Comparison of ENCODE assay signal across 16 cellular contexts in genomic region chr1:111542187-111542586, GRCh38. TPM values are rescaled to one million over a fixed set of nuclear protein-coding genes. Genes with fewer than 3 reads are reported as not detected.
DNase-seq lines count a peak whose midpoint lies in the region; ATAC-seq and TF ChIP-seq lines count a peak whose summit lies in the region.
"Had no signal": no experiment of that assay in that cellular context is flagged by ENCODE, and none has a peak within 500 bp of the region (broad histone marks: within the 10 kb centered on the region; RNA-seq: fewer than 3 reads in every experiment).

No MANE protein-coding gene starts in this region.

- H3K9me3 ChIP-seq in HCT116 (ENCODE audit: control insufficient read depth in 1 of 2, insufficient read depth in 1 of 2, low read depth in 1 of 2, low read length in 2 of 2) (no peaks in the 10 kb centered on the region), SJSA1 (replicated peaks) (no peaks in the 10 kb centered on the region), iPS-20b (ENCODE audit: insufficient read depth, low read depth, low read length) (no peaks in the 10 kb centered on the region), transverse colon (no peaks in the 10 kb centered on the region)
- H3K9me3 ChIP-seq: suprapubic skin had no signal

- H3K4me1 ChIP-seq in HCT116 (ENCODE audit: control insufficient read depth in 1 of 2, insufficient read depth in 2 of 2, low read length in 2 of 2) (peaks cover 0 to 19% of the 10 kb centered on the region in 2 experiments; a peak in 2 of 4 replicates), SJSA1 (replicated peaks) (peaks cover 56% of the 10 kb centered on the region), iPS-20b (ENCODE audit: insufficient read depth, low read length) (peaks cover 26% of the 10 kb centered on the region), transverse colon (peaks cover 0 to 7% (median 3%) of the 10 kb centered on the region in 4 donors)
- H3K4me1 ChIP-seq: suprapubic skin had no signal

- no peaks in the 10 kb centered on the region for H3K9me2 ChIP-seq in HCT116 (ENCODE audit: insufficient read depth)

- H3K9ac ChIP-seq in HCT116 (ENCODE audit: low read length) (no peak overlapping the region), iPS-20b (ENCODE audit: low read depth, low read length) (no peak overlapping the region)

- H3K27me3 ChIP-seq in HCT116 (ENCODE audit: insufficient read depth, low read length) (no peaks in the 10 kb centered on the region), SJSA1 (replicated peaks) (no peaks in the 10 kb centered on the region), iPS-20b (ENCODE audit: insufficient read depth, low read length) (peaks cover 8% of the 10 kb centered on the region; the same call in 1 of the 2 replicates), transverse colon (no peaks in the 10 kb centered on the region)
- H3K27me3 ChIP-seq: cardiac muscle cell, hepatocyte, suprapubic skin had no signal

- no peaks in the 10 kb centered on the region for H3K79me2 ChIP-seq in HCT116 (ENCODE audit: insufficient read depth, low read length)
- H3K79me2 ChIP-seq: hepatocyte had no signal

- TF ChIP-seq CTCF in HCT116 (IDR thresholded peaks at IDR 0.05 in 2 of 3, conservative IDR thresholded peaks at IDR 0.05 in 1 of 3; ENCODE audit: borderline replicate concordance in 1 of 3, insufficient read depth in 1 of 3, low read depth in 2 of 3, low read length in 2 of 3) (no peak), transverse colon (IDR thresholded peaks at IDR 0.05) (no peak)

- RAD21 ChIA-PET in HCT116 (lab: Charles Lee; ENCODE audit: low non-redundant PET in 1 of 2, low total read pairs in 2 of 2, uncharacterized antibody in 2 of 2, unreplicated experiment in 2 of 2), result interaction anchor here in 1 of 2 experiments (0.6 kb wide), 1 partner anchor 78 kb away, joined by 4 read pairs; no protein-coding TSS in a partner anchor

- H3K36me3 ChIP-seq in HCT116 (ENCODE audit: control insufficient read depth in 1 of 2, insufficient read depth in 2 of 2, low read length in 2 of 2) (no peaks in the 10 kb centered on the region), SJSA1 (no peaks in the 10 kb centered on the region), iPS-20b (ENCODE audit: insufficient read depth, low read depth, low read length) (no peaks in the 10 kb centered on the region), transverse colon (no peaks in the 10 kb centered on the region)
- H3K36me3 ChIP-seq: cardiac muscle cell, suprapubic skin had no signal

- intact Hi-C loops in HCT116 (cut with micrococcal nuclease), result no loop called here
- intact Hi-C loops in transverse colon (cut with DNase I; ENCODE audit: low total_unique reads), result no loop called here

- DNase-seq in HCT116 (ENCODE audit: low read depth, low spot score) (no peak), SJSA1 (ENCODE audit: low read depth in 1 of 2, low spot score in 2 of 2) (peak in 1 of 2 experiments; percentile 61), transverse colon (no peak), OCI-M1 (lab: John Stamatoyannopoulos, UW) (no peak), SIG-M5 (lab: John Stamatoyannopoulos, UW) (no peak)
- DNase-seq: activated CD4-positive, alpha-beta T cell treated with anti-CD3 and anti-CD28 coated beads for 36 hours; activated effector memory CD4-positive, alpha-beta T cell treated with Interleukin-2 at 50 U/mL for 16 hours; NCI-H2029 treated with DMSO at 0.1 percent for 48 hours; stimulated activated CD4-positive, alpha-beta T cell treated with anti-CD3 and anti-CD28 coated beads, Interleukin-12 subunit alpha, Interleukin-12 subunit beta, amount 100 ng/mL, for 4 hours had no signal

- no TSS peak for BruUV-seq in HCT116 (replicated peaks; lab: Mats Ljungman, UMichigan)

- 76 to 87% methylated on average over 13 to 14 of the region's 14 CpGs for WGBS in transverse colon (ENCODE audit: low coverage in 1 of 2), 2 donors

- POLR2A ChIA-PET in HCT116 (lab: Charles Lee), result no interaction called here

- H3K4me2 ChIP-seq in HCT116 (ENCODE audit: low read length), result peak overlapping the region; percentile 48

- in situ Hi-C loops in transverse colon (cut with MboI; ENCODE audit: low pct_ligation_motif_present in 1 of 4, low pct_unique_long_range_greater_than_20kb in 1 of 4, low sequenced_read_pairs in 3 of 4), result no loop called here

- CTCF ChIA-PET in HCT116 (lab: Charles Lee), result interaction anchor here (0.6 kb wide), 1 partner anchor 34 kb away, joined by 4 read pairs; no protein-coding TSS in a partner anchor

- H4K20me1 ChIP-seq in HCT116 (ENCODE audit: insufficient read depth), result no peaks in the 10 kb centered on the region

- H3K4me3 ChIP-seq in HCT116 (replicated peaks in 1 of 2; ENCODE audit: low read depth in 1 of 2, low read length in 2 of 2) (no peak overlapping the region), SJSA1 (peak overlapping the region; percentile 37), iPS-20b (ENCODE audit: low read length) (peak overlapping the region; percentile 23; the same call in 1 of the 2 replicates), transverse colon (no peak overlapping the region)
- H3K4me3 ChIP-seq: cardiac muscle cell, hepatocyte, suprapubic skin had no signal

- no peak for TF ChIP-seq RAD21 in HCT116 (IDR thresholded peaks at IDR 0.05; ENCODE audit: low read depth)

- ATAC-seq in HCT116 (peak; percentile 34; the same call in 1 of the 2 replicates), GM21723 (IDR thresholded peaks at IDR 0.05; ENCODE audit: unreplicated experiment) (no peak)
- ATAC-seq: activated CD4-positive, alpha-beta T cell treated with anti-CD3 and anti-CD28 coated beads for 36 hours had no signal

- no peak for TF ChIP-seq EP300 in transverse colon (IDR thresholded peaks at IDR 0.05; ENCODE audit: low read depth)

- peak overlapping the region; percentile 65 for H2AFZ ChIP-seq in HCT116 (ENCODE audit: low read depth, low read length, poor library complexity, severe bottlenecking)
- H2AFZ ChIP-seq: hepatocyte had no signal

- TF ChIP-seq POLR2A in HCT116 (IDR thresholded peaks at IDR 0.05; ENCODE audit: borderline replicate concordance, extremely low read depth, insufficient read depth, insufficient read length), result no peak
- TF ChIP-seq POLR2A in transverse colon (IDR thresholded peaks at IDR 0.05), result no peak

- H3K27ac ChIP-seq in HCT116 (ENCODE audit: low read depth, low read length) (no peak overlapping the region), SJSA1 (peak overlapping the region; percentile 89), iPS-20b (ENCODE audit: low read length) (peak overlapping the region; percentile 35), transverse colon (peak overlapping the region in 3 of 4 donors; percentile 19 to 61 (median 44))
- H3K27ac ChIP-seq: cardiac muscle cell, suprapubic skin had no signal

TF ChIP-seq in HCT116, 20 proteins besides CTCF, POLR2A, EP300 and RAD21:
- TF ChIP-seq FOSL1 (IDR thresholded peaks at IDR 0.05; ENCODE audit: low read depth) (no peak), ZBTB33 (IDR thresholded peaks at IDR 0.05; ENCODE audit: extremely low read depth, insufficient replicate concordance, low read length) (no peak), JUND (IDR thresholded peaks at IDR 0.05) (no peak), SRF (IDR thresholded peaks at IDR 0.05; ENCODE audit: low read depth) (no peak), ZNF274 (IDR thresholded peaks at IDR 0.05; ENCODE audit: low read depth, low read length) (no peak), EGR1 (IDR thresholded peaks at IDR 0.05; ENCODE audit: low read depth) (no peak), SP1 (IDR thresholded peaks at IDR 0.05; ENCODE audit: low read depth) (no peak), ZFX (IDR thresholded peaks at IDR 0.05) (no peak), POLR2AphosphoS5 (IDR thresholded peaks at IDR 0.05; ENCODE audit: low read depth, low read length) (no peak), MAX (IDR thresholded peaks at IDR 0.05) (no peak), EZH2 (IDR thresholded peaks at IDR 0.05) (no peak), ATF3 (IDR thresholded peaks at IDR 0.05) (no peak)

RNA-seq across cellular contexts. Expression of gene ADORA3, which starts 38.8 kb away (rescaled TPM):
- not detected for total RNA-seq in HCT116 (2021; ENCODE audit: unreplicated experiment)
- not detected in 2 replicates for polyA plus RNA-seq in HCT116 (2012)
- total RNA-seq in SJSA1 (2014; rRNA removed; shearing (Covaris generic)), result not detected in 2 replicates
- 1 to 10 TPM in 2 of 4 donors, not detected in 2; 2.9 to 5.7 TPM for total RNA-seq in transverse colon
- total RNA-seq: cardiac muscle cell, neural crest cell had no signal
- polyA plus RNA-seq: cardiac muscle cell had no signal

RNA-seq across cellular contexts. Expression of gene TMIGD3, which starts 38.8 kb away (rescaled TPM):
- total RNA-seq in HCT116 (2021; ENCODE audit: unreplicated experiment), result not detected
- polyA plus RNA-seq in HCT116 (2012), result not detected in 2 replicates
- total RNA-seq in SJSA1 (2014; rRNA removed; shearing (Covaris generic)), result not detected in 2 replicates
- under 1 TPM in 2 of 4 donors, not detected in 2; 0.27 to 0.95 TPM for total RNA-seq in transverse colon
- total RNA-seq: activated CD4-positive, alpha-beta T cell treated with anti-CD3 and anti-CD28 coated beads for 36 hours; B cell; cardiac muscle cell; neural crest cell had no signal
- polyA plus RNA-seq: cardiac muscle cell had no signal

Comparison
In these comparisons a context has a peak if more than half of its experiments do, and no peak if none do; other contexts are left out.
1. H3K4me3 ChIP-seq: peak in SJSA1 (single experiment) and iPS-20b (single experiment); none in HCT116 (0 of 2) and transverse colon (0 of 4).